ENCODE assay signal across 34 cellular contexts in genomic region chr10:5146920-5147254, GRCh38. TPM values are rescaled to one million over a fixed set of nuclear protein-coding genes. Genes with fewer than 3 reads are reported as not detected.
"Had no signal": no experiment of that assay in that cellular context is flagged by ENCODE, and none has a peak within 500 bp of the region (broad histone marks: within the 10 kb centered on the region; RNA-seq: fewer than 3 reads in every experiment).

No MANE protein-coding gene starts in this region.

- H3K27me3 ChIP-seq: cardiac muscle cell, esophagus squamous epithelium, heart right ventricle, ovary, uterus had no signal

- H3K27ac ChIP-seq: cardiac muscle cell, epithelial cell of prostate, esophagus squamous epithelium, heart right ventricle, left ventricle myocardium inferior, ovary, thoracic aorta, uterus, VCaP had no signal

- FAIRE-seq: islet of Langerhans, TTC549 had no signal

- DNase-seq: activated CD4-positive, alpha-beta T cell treated with anti-CD3 and anti-CD28 coated beads for 4 hours; activated CD4-positive, alpha-beta T cell treated with anti-CD3 and anti-CD28 coated beads, Interleukin-2, amount 50 U/mL, for 4 hours; activated naive CD4-positive, alpha-beta T cell; activated T-cell treated with anti-CD3 and anti-CD28 coated beads for 4 hours; activated T-cell treated with anti-CD3 and anti-CD28 coated beads, Interleukin-2, amount 50 U/mL, for 72 hours; anterior cingulate cortex; cerebellar nuclear complex; cortex of kidney; endodermal cell; esophagus squamous epithelium; foreskin melanocyte; heart right ventricle; left ventricle myocardium inferior; naive thymus-derived CD4-positive, alpha-beta T cell; ovary; right cardiac atrium; stimulated activated CD4-positive, alpha-beta T cell treated with anti-CD3 and anti-CD28 coated beads, Interleukin-4, amount 100 ng/mL, for 1 hour; stimulated activated naive CD8-positive, alpha-beta T cell treated with anti-CD3 and anti-CD28 coated beads, Interleukin-15, Interleukin-2, amounts not matched to agents 100 U/mL and 50 U/mL, for 24 hours; SW 1271; T-helper 9 cell; uterus had no signal

- H3K4me3 ChIP-seq: cardiac muscle cell, esophagus squamous epithelium, heart right ventricle, left ventricle myocardium inferior, ovary, thoracic aorta, uterus had no signal

- H3K4me1 ChIP-seq: esophagus squamous epithelium, heart right ventricle, left ventricle myocardium inferior, uterus had no signal

- H3K9me3 ChIP-seq: ovary, thoracic aorta, uterus had no signal

- ATAC-seq: activated naive CD4-positive, alpha-beta T cell treated with anti-CD3 and anti-CD28 coated beads, Interleukin-2, amount 50 U/mL, for 72 hours; activated T-cell treated with anti-CD3 and anti-CD28 coated beads, Interleukin-2, amount 50 U/mL, for 72 hours; heart right ventricle; naive thymus-derived CD4-positive, alpha-beta T cell; right cardiac atrium; stimulated activated naive CD8-positive, alpha-beta T cell treated with anti-CD3 and anti-CD28 coated beads, Interleukin-15, Interleukin-2, amounts not matched to agents 100 U/mL and 50 U/mL, for 24 hours had no signal

- H3K36me3 ChIP-seq: cardiac muscle cell, esophagus squamous epithelium, heart right ventricle, left ventricle myocardium inferior, ovary, thoracic aorta, uterus had no signal

RNA-seq across cellular contexts. Expression of gene AKR1C8, which starts 38.1 kb away (rescaled TPM):
- total RNA-seq: activated T-cell treated with anti-CD3 and anti-CD28 coated beads, Interleukin-2, amount 50 U/mL, for 72 hours; cardiac muscle cell; endodermal cell; esophagus squamous epithelium; glomerular endothelial cell; lung microvascular endothelial cell; mucosa of gallbladder; thoracic aorta; uterus had no signal
- polyA plus RNA-seq: cardiac muscle cell; naive thymus-derived CD4-positive, alpha-beta T cell; ovary had no signal

RNA-seq across cellular contexts. Expression of gene AKR1C4, which starts 49.8 kb away (rescaled TPM):
- total RNA-seq: activated naive CD4-positive, alpha-beta T cell treated with anti-CD3 and anti-CD28 coated beads, Interleukin-2, amount 50 U/mL, for 72 hours; activated T-cell treated with anti-CD3 and anti-CD28 coated beads, Interleukin-2, amount 50 U/mL, for 72 hours; cardiac muscle cell; endodermal cell; esophagus squamous epithelium; glomerular endothelial cell; heart right ventricle; left ventricle myocardium inferior; lung microvascular endothelial cell; mesenteric fat pad; naive thymus-derived CD4-positive, alpha-beta T cell; ovary; right cardiac atrium; subcutaneous adipose tissue; thoracic aorta; uterus had no signal
- polyA plus RNA-seq: cardiac muscle cell; heart right ventricle; naive thymus-derived CD4-positive, alpha-beta T cell; neural cell; ovary; right cardiac atrium had no signal
